Comparison of ENCODE assay signal across 21 cellular contexts in genomic region chr3:62962656-62963055, GRCh38.
"Had no signal": no experiment of that assay in that cellular context is flagged by ENCODE, and none has a peak within 500 bp of the region (broad histone marks: within the 10 kb centered on the region; RNA-seq: fewer than 3 reads in every experiment).

No MANE protein-coding gene starts in this region.

- H3K9me3 Mint-ChIP-seq: dendritic cell treated with granulocyte-macrophage colony-stimulating factor and Interleukin-4, amounts not matched to agents 40 ng/mL and 50 ng/mL, for 4 days; nephron progenitor cell had no signal

- H3K4me3 ChIP-seq: colonic mucosa, esophagus muscularis mucosa, lower lobe of right lung, ovary, right lobe of liver, thoracic aorta, tibial nerve, upper lobe of right lung, uterus had no signal

- H3K27ac ChIP-seq: colonic mucosa, esophagus muscularis mucosa, lower lobe of right lung, ovary, right lobe of liver, thoracic aorta, tibial nerve, upper lobe of right lung, uterus had no signal

- H3K27me3 ChIP-seq: colonic mucosa, esophagus muscularis mucosa, ovary, right lobe of liver, tibial nerve, upper lobe of right lung, uterus had no signal

- H3K9me3 ChIP-seq: colonic mucosa, lower lobe of right lung, ovary, right lobe of liver, thoracic aorta, tibial nerve, upper lobe of right lung, uterus had no signal

- H3K36me3 Mint-ChIP-seq: stimulated activated naive B cell treated with anti-CD40 and anti-IgM and Interleukin-4, amounts not matched to agents 10 μg/mL and 1 μg/mL and 100 μg/mL, for 72 hours had no signal

- ATAC-seq: left ventricle myocardium superior; lower lobe of right lung; naive thymus-derived CD8-positive, alpha-beta T cell; right lobe of liver; stimulated activated naive B cell treated with anti-CD40 and anti-IgM and Interleukin-4, amounts not matched to agents 10 μg/mL and 1 μg/mL and 100 μg/mL, for 72 hours; upper lobe of right lung had no signal

- H3K27ac Mint-ChIP-seq: dendritic cell treated with granulocyte-macrophage colony-stimulating factor and Interleukin-4, amounts not matched to agents 40 ng/mL and 50 ng/mL, for 4 days; naive thymus-derived CD8-positive, alpha-beta T cell; nephron progenitor cell; stimulated activated naive B cell treated with anti-CD40 and anti-IgM and Interleukin-4, amounts not matched to agents 10 μg/mL and 1 μg/mL and 100 μg/mL, for 72 hours; stimulated activated naive CD8-positive, alpha-beta T cell treated with anti-CD3 and anti-CD28 coated beads, Interleukin-15, Interleukin-2, amounts not matched to agents 100 ng/mL and 50 ng/mL, for 24 hours had no signal

- H3K4me1 ChIP-seq: colonic mucosa, esophagus muscularis mucosa, lower lobe of right lung, right lobe of liver, tibial nerve, upper lobe of right lung, uterus had no signal

- DNase-seq: colonic mucosa; effector CD8-positive, alpha-beta T cell; foreskin melanocyte; left ventricle myocardium superior; lower lobe of right lung; naive thymus-derived CD8-positive, alpha-beta T cell; nephron progenitor cell; occipital lobe; ovary; right lobe of liver; small intestine; stimulated activated CD4-positive, alpha-beta T cell treated with anti-CD3 and anti-CD28 coated beads, Interleukin-15, amount 100 ng/mL, for 24 hours; stimulated activated CD4-positive, alpha-beta T cell treated with anti-CD3 and anti-CD28 coated beads, Interleukin-2, amount 100 ng/mL, for 48 hours; stimulated activated naive B cell treated with anti-CD40 and anti-IgM and Interleukin-4, amounts not matched to agents 10 μg/mL and 1 μg/mL and 100 μg/mL, for 72 hours; upper lobe of right lung; uterus had no signal

- H3K36me3 ChIP-seq: colonic mucosa, esophagus muscularis mucosa, lower lobe of right lung, ovary, right lobe of liver, thoracic aorta, tibial nerve, upper lobe of right lung, uterus had no signal
